26 cellular contexts compared by ENCODE assay signal in the genomic region with DNA sequence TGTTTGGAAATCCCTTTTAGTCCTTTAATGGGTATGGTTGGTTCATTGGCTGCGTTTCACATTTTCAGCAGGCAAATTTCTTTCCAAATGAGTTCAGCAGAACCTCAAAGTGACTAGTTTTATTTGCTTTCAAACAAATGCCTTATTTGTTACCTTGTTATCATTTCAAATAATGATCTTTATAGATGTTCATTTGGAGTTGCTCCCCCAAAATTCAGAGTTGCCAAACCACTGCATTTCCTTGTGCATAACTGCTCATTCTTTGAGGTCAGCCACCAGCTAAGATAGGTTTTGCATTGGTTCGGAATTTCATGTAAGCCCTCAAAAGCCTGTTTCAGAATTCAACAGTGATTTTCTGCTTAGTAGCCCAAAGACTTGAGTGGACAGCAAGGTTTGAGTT.
"Had no signal": no experiment of that assay in that cellular context is flagged by ENCODE, and none has a peak within 500 bp of the region (broad histone marks: within the 10 kb centered on the region; RNA-seq: fewer than 3 reads in every experiment).

No MANE protein-coding gene starts in this region.

- H3K4me3 ChIP-seq: adrenal gland, K562, SK-N-MC had no signal

- ATAC-seq: activated T-cell treated with anti-CD3 and anti-CD28 coated beads, Interleukin-2, amount 50 U/mL, for 4 hours; K562; Panc1; Right ventricle myocardium inferior had no signal

- H3K4me3 Mint-ChIP-seq: activated CD4-positive, alpha-beta memory T cell treated with anti-CD3 and anti-CD28 coated beads for 36 hours; activated CD4-positive, alpha-beta T cell treated with anti-CD3 and anti-CD28 coated beads, Interleukin-2, amount 10 ng/mL, durations not matched to agents 7 days and 5 days; activated naive CD8-positive, alpha-beta T cell treated with anti-CD3 and anti-CD28 coated beads, Interleukin-2, amount 10 ng/mL, durations not matched to agents 7 days and 5 days; activated T-cell treated with anti-CD3 and anti-CD28 coated beads, Interleukin-2, amount 50 U/mL, for 4 hours had no signal

- H3K27ac ChIP-seq: adrenal gland, SK-N-MC, VCaP had no signal

- H3K27me3 Mint-ChIP-seq: activated CD4-positive, alpha-beta memory T cell treated with anti-CD3 and anti-CD28 coated beads for 36 hours; activated CD4-positive, alpha-beta T cell treated with anti-CD3 and anti-CD28 coated beads, Interleukin-2, amount 10 ng/mL, durations not matched to agents 7 days and 5 days; activated naive CD8-positive, alpha-beta T cell treated with anti-CD3 and anti-CD28 coated beads, Interleukin-2, amount 10 ng/mL, durations not matched to agents 7 days and 5 days had no signal

- H3K4me1 Mint-ChIP-seq: activated CD4-positive, alpha-beta T cell treated with anti-CD3 and anti-CD28 coated beads, Interleukin-2, amount 10 ng/mL, durations not matched to agents 7 days and 5 days; activated naive CD8-positive, alpha-beta T cell treated with anti-CD3 and anti-CD28 coated beads, Interleukin-2, amount 10 ng/mL, durations not matched to agents 7 days and 5 days had no signal

- H3K36me3 Mint-ChIP-seq: activated CD4-positive, alpha-beta memory T cell treated with anti-CD3 and anti-CD28 coated beads for 36 hours; activated naive CD8-positive, alpha-beta T cell treated with anti-CD3 and anti-CD28 coated beads, Interleukin-2, amount 10 ng/mL, durations not matched to agents 7 days and 5 days had no signal

- DNase-seq: activated CD4-positive, alpha-beta memory T cell treated with anti-CD3 and anti-CD28 coated beads for 36 hours; activated CD4-positive, alpha-beta T cell treated with anti-CD3 and anti-CD28 coated beads, Interleukin-2, amount 10 ng/mL, durations not matched to agents 7 days and 5 days; activated CD4-positive, CD25-positive, alpha-beta regulatory T cell; activated CD8-positive, alpha-beta memory T cell treated with anti-CD3 and anti-CD28 coated beads for 24 hours; activated naive CD4-positive, alpha-beta T cell treated with anti-CD3 and anti-CD28 coated beads, Interleukin-2, amount 50 U/mL, for 16 hours; activated naive CD8-positive, alpha-beta T cell treated with anti-CD3 and anti-CD28 coated beads, Interleukin-2, amount 10 ng/mL, durations not matched to agents 7 days and 5 days; activated T-cell treated with anti-CD3 and anti-CD28 coated beads, Interleukin-2, amount 50 U/mL, for 4 hours; adrenal gland; aorta; cerebellar nuclear complex; Karpas-422; NCI-H1092; NCI-H1417; NCI-H1930; NCI-H2171; NCI-H2227 treated with DMSO at 0.1 percent for 48 hours; NCI-H526 treated with DMSO at 0.1 percent for 48 hours; NCI-H82; RPMI8226; T-helper 1 cell had no signal

- H3K27ac Mint-ChIP-seq: activated CD4-positive, alpha-beta memory T cell treated with anti-CD3 and anti-CD28 coated beads for 36 hours; activated CD4-positive, alpha-beta T cell treated with anti-CD3 and anti-CD28 coated beads, Interleukin-2, amount 10 ng/mL, durations not matched to agents 7 days and 5 days; activated naive CD8-positive, alpha-beta T cell treated with anti-CD3 and anti-CD28 coated beads, Interleukin-2, amount 10 ng/mL, durations not matched to agents 7 days and 5 days; activated T-helper 2 cell treated with anti-CD3 and anti-CD28 coated beads, Interferon-gamma antibody, Interleukin-2, Interleukin-4, amounts not matched to agents 10 μg/mL and 5 μg/mL and 100 μg/mL, durations not matched to agents 14 hours and 24 hours and 36 hours had no signal

- H3K9me3 ChIP-seq: adrenal gland had no signal

- H3K9me3 Mint-ChIP-seq: activated CD4-positive, alpha-beta memory T cell treated with anti-CD3 and anti-CD28 coated beads for 36 hours; activated CD4-positive, alpha-beta T cell treated with anti-CD3 and anti-CD28 coated beads, Interleukin-2, amount 10 ng/mL, durations not matched to agents 7 days and 5 days; activated naive CD8-positive, alpha-beta T cell treated with anti-CD3 and anti-CD28 coated beads, Interleukin-2, amount 10 ng/mL, durations not matched to agents 7 days and 5 days; activated T-cell treated with anti-CD3 and anti-CD28 coated beads, Interleukin-2, amount 50 U/mL, for 4 hours; activated T-helper 2 cell treated with anti-CD3 and anti-CD28 coated beads, Interferon-gamma antibody, Interleukin-2, Interleukin-4, amounts not matched to agents 10 μg/mL and 5 μg/mL and 100 μg/mL, durations not matched to agents 14 hours and 24 hours and 36 hours had no signal

- FAIRE-seq: K562 had no signal
